Comparison of ENCODE assay signal across 21 cellular contexts in genomic region chr2:234816491-234816890, GRCh38.
"Had no signal": no experiment of that assay in that cellular context is flagged by ENCODE, and none has a peak within 500 bp of the region (broad histone marks: within the 10 kb centered on the region; RNA-seq: fewer than 3 reads in every experiment).

No MANE protein-coding gene starts in this region.

- H3K36me3 Mint-ChIP-seq: natural killer cell had no signal

- H3K4me3 Mint-ChIP-seq: activated CD4-positive, alpha-beta T cell treated with anti-CD3 and anti-CD28 coated beads, Interleukin-2, amount 10 ng/mL, durations not matched to agents 24 days and 14 days; activated CD8-positive, alpha-beta T cell treated with anti-CD3 and anti-CD28 coated beads for 36 hours; natural killer cell had no signal

- H3K9me3 ChIP-seq: body of pancreas, transverse colon, vagina had no signal

- H3K27ac Mint-ChIP-seq: activated CD4-positive, alpha-beta T cell treated with anti-CD3 and anti-CD28 coated beads, Interleukin-2, amount 10 ng/mL, durations not matched to agents 24 days and 14 days; activated CD8-positive, alpha-beta T cell treated with anti-CD3 and anti-CD28 coated beads for 36 hours; activated T-helper 2 cell treated with anti-CD3 and anti-CD28 coated beads, Interferon-gamma antibody, Interleukin-2, Interleukin-4, amounts not matched to agents 10 μg/mL and 5 μg/mL and 100 μg/mL, durations not matched to agents 14 hours and 24 hours and 36 hours; natural killer cell had no signal

- H3K27ac ChIP-seq: body of pancreas, dorsolateral prefrontal cortex, epithelial cell of prostate, hepatocyte, transverse colon, vagina had no signal

- H3K4me1 Mint-ChIP-seq: activated CD4-positive, alpha-beta T cell treated with anti-CD3 and anti-CD28 coated beads, Interleukin-2, amount 10 ng/mL, durations not matched to agents 24 days and 14 days; natural killer cell had no signal

- H3K27me3 Mint-ChIP-seq: activated CD4-positive, alpha-beta T cell treated with anti-CD3 and anti-CD28 coated beads, Interleukin-2, amount 10 ng/mL, durations not matched to agents 24 days and 14 days had no signal

- H3K4me1 ChIP-seq: body of pancreas, transverse colon, vagina had no signal

- H2AFZ ChIP-seq: hepatocyte had no signal

- DNase-seq: activated CD4-positive, alpha-beta T cell treated with anti-CD3 and anti-CD28 coated beads, Interleukin-2, amount 10 ng/mL, durations not matched to agents 24 days and 14 days; activated CD4-positive, CD25-positive, alpha-beta regulatory T cell; activated CD8-positive, alpha-beta T cell treated with anti-CD3 and anti-CD28 coated beads for 36 hours; activated naive CD4-positive, alpha-beta T cell treated with Interleukin-2 at 50 U/mL for 16 hours; activated T-cell treated with anti-CD3 and anti-CD28 coated beads, Interleukin-2, amount 50 U/mL, for 1 hour; body of pancreas; caudate nucleus; dorsolateral prefrontal cortex; foreskin fibroblast; natural killer cell; nucleus accumbens; stimulated activated CD4-positive, alpha-beta T cell treated with anti-CD3 and anti-CD28 coated beads, Interleukin-12 subunit alpha, Interleukin-12 subunit beta, amount 100 ng/mL, for 4 hours; stimulated activated CD4-positive, alpha-beta T cell treated with anti-CD3 and anti-CD28 coated beads, Interleukin-2, amount 100 ng/mL, for 24 hours; stimulated activated naive CD4-positive, alpha-beta T cell treated with Interleukin-2 at 50 U/mL for 16 hours; T-helper 9 cell; transverse colon had no signal

- H3K79me2 ChIP-seq: hepatocyte had no signal

- H3K36me3 ChIP-seq: transverse colon, vagina had no signal

- H3K4me2 ChIP-seq: hepatocyte had no signal

- FAIRE-seq: colon had no signal

- H3K4me3 ChIP-seq: body of pancreas, dorsolateral prefrontal cortex, hepatocyte, transverse colon, vagina had no signal

- ATAC-seq: activated CD8-positive, alpha-beta T cell treated with anti-CD3 and anti-CD28 coated beads for 36 hours; body of pancreas; natural killer cell had no signal

- H3K9me3 Mint-ChIP-seq: activated CD4-positive, alpha-beta T cell treated with anti-CD3 and anti-CD28 coated beads, Interleukin-2, amount 10 ng/mL, durations not matched to agents 24 days and 14 days; activated CD8-positive, alpha-beta T cell treated with anti-CD3 and anti-CD28 coated beads for 36 hours; activated T-helper 2 cell treated with anti-CD3 and anti-CD28 coated beads, Interferon-gamma antibody, Interleukin-2, Interleukin-4, amounts not matched to agents 10 μg/mL and 5 μg/mL and 100 μg/mL, durations not matched to agents 14 hours and 24 hours and 36 hours; natural killer cell had no signal

- H3K27me3 ChIP-seq: body of pancreas, hepatocyte, transverse colon, vagina had no signal
